Comparison of ENCODE assay signal across 16 cellular contexts in the genomic region with DNA sequence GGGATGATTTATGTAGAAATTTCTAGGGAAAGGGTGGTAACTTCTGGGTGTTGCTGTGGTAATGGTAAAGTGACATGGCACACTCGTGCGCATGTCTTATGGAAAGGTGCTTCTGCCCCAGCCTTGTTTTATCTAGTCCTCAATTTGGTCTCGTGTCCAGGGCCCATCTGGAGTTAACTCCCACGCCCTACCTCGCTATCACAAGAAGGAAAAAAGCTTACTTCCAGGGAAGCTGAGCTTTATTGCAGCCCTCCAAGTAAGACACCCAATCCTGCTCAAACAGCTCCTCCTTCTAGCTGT.
DNase-seq lines count a peak whose midpoint lies in the region; ATAC-seq and TF ChIP-seq lines count a peak whose summit lies in the region.
"Had no signal": no experiment of that assay in that cellular context is flagged by ENCODE, and none has a peak within 500 bp of the region (broad histone marks: within the 10 kb centered on the region; RNA-seq: fewer than 3 reads in every experiment).

No MANE protein-coding gene starts in this region.

- peaks cover 15% of the 10 kb centered on the region for H3K9me3 ChIP-seq in A673 (ENCODE audit: low read depth, low read length, poor library complexity, severe bottlenecking)
- no peaks in the 10 kb centered on the region; the same call in 1 of the 2 replicates for H3K9me3 ChIP-seq in Panc1 (ENCODE audit: control insufficient read depth, insufficient read depth, low read depth, low read length)
- H3K9me3 ChIP-seq in colonic mucosa: no peaks in the 10 kb centered on the region
- H3K9me3 ChIP-seq: HAP-1 had no signal

- H3K36me3 ChIP-seq in A673 (ENCODE audit: insufficient read depth, low read length, poor library complexity, severe bottlenecking) (no peaks in the 10 kb centered on the region), Panc1 (ENCODE audit: control insufficient read depth, insufficient read depth, low read length) (no peaks in the 10 kb centered on the region), colonic mucosa (no peaks in the 10 kb centered on the region)
- H3K36me3 ChIP-seq: BLaER1 treated with 17β-estradiol and CSF1 and Interleukin-3, amounts not matched to agents 10 nM and 100 nM; HAP-1 had no signal

- intact Hi-C loops in A673 (cut with micrococcal nuclease; ENCODE audit: unreplicated experiment): no loop called here
- intact Hi-C loops in Panc1 (cut with micrococcal nuclease; ENCODE audit: unreplicated experiment): no loop called here
- intact Hi-C loops in colonic mucosa (cut with DNase I): no loop called here

- POLR2A ChIA-PET in A673 (lab: Charles Lee; ENCODE audit: low non-redundant PET): interaction anchor here (0.5 kb wide), 1 partner anchor 116 kb away, joined by 3 read pairs; no protein-coding TSS in a partner anchor
- POLR2A ChIA-PET in Panc1 (lab: Charles Lee): no interaction called here

- no TSS peak for BruUV-seq in A673 (replicated peaks; lab: Mats Ljungman, UMichigan)
- BruUV-seq in Panc1 (replicated peaks; lab: Mats Ljungman, UMichigan): no TSS peak

- no peaks in the 10 kb centered on the region for H3K27me3 ChIP-seq in A673 (replicated peaks; ENCODE audit: insufficient read depth, low read depth, low read length, poor library complexity)
- H3K27me3 ChIP-seq in Panc1 (ENCODE audit: control insufficient read depth, insufficient read depth, low read length): no peaks in the 10 kb centered on the region
- no peaks in the 10 kb centered on the region for H3K27me3 ChIP-seq in colonic mucosa
- H3K27me3 ChIP-seq: BLaER1 treated with 17β-estradiol and CSF1 and Interleukin-3, amounts not matched to agents 10 nM and 100 nM had no signal

- H3K4me1 ChIP-seq in A673 (ENCODE audit: insufficient read depth, low read length, poor library complexity, severe bottlenecking): peaks cover 8% of the 10 kb centered on the region
- peaks cover 5% of the 10 kb centered on the region; the same call in 1 of the 2 replicates for H3K4me1 ChIP-seq in Panc1 (ENCODE audit: control insufficient read depth, insufficient read depth, low read length)
- no peaks in the 10 kb centered on the region for H3K4me1 ChIP-seq in colonic mucosa
- H3K4me1 ChIP-seq: BLaER1 treated with 17β-estradiol and CSF1 and Interleukin-3, amounts not matched to agents 10 nM and 100 nM; HAP-1 had no signal

- peak; percentile 55; the same call in 1 of the 2 replicates for ATAC-seq in Panc1
- no peak for ATAC-seq in GM21367 (IDR thresholded peaks at IDR 0.05; ENCODE audit: unreplicated experiment)
- ATAC-seq: GM12878, HepG2 had no signal

- CTCF ChIA-PET in A673 (lab: Charles Lee) (no interaction called here), Panc1 (lab: Charles Lee) (no interaction called here)

- DNase-seq in A673 (ENCODE audit: low spot score) (peak; percentile 58), Panc1 (ENCODE audit: low read depth, low spot score) (no peak), colonic mucosa (no peak), occipital lobe (lab: John Stamatoyannopoulos, UW) (peak; percentile 13), islet precursor cell (no peak), NCI-H2171 treated with DMSO at 0.1 percent for 48 hours (lab: John Stamatoyannopoulos, UW) (no peak), COLO668 (lab: John Stamatoyannopoulos, UW; ENCODE audit: unreplicated experiment) (no peak)
- DNase-seq: 8988T; ACHN; CD4-positive, CD25-positive, alpha-beta regulatory T cell; DMS79 had no signal

- in situ Hi-C loops in Panc1 (cut with HindIII; ENCODE audit: low pct_unique_long_range_greater_than_20kb, low sequenced_read_pairs): no loop called here

- H3K27ac ChIP-seq in A673 (ENCODE audit: low read depth, low read length, poor library complexity, severe bottlenecking) (no peak overlapping the region), Panc1 (ENCODE audit: low read length) (peak overlapping the region; percentile 58; the same call in 1 of the 2 replicates), colonic mucosa (peak overlapping the region; percentile 83)
- H3K27ac ChIP-seq: BLaER1 treated with 17β-estradiol and CSF1 and Interleukin-3, amounts not matched to agents 10 nM and 100 nM had no signal

- H3K4me3 ChIP-seq in A673 (ENCODE audit: low read depth, low read length, poor library complexity, severe bottlenecking): peak overlapping the region; percentile 19
- peak overlapping the region; percentile 6 to 40; a peak in 3 of 4 replicates for H3K4me3 ChIP-seq in Panc1 (ENCODE audit: low read depth in 2 of 2, low read length in 2 of 2)
- peak overlapping the region; percentile 22 for H3K4me3 ChIP-seq in colonic mucosa
- H3K4me3 ChIP-seq: BLaER1 treated with 17β-estradiol and CSF1 and Interleukin-3, amounts not matched to agents 10 nM and 100 nM; GM12878; HAP-1 had no signal

- H3K9ac ChIP-seq in colonic mucosa (ENCODE audit: low read depth in 2 of 2, low read length in 2 of 2): peak overlapping the region in 1 of 2 donors; percentile 68
- H3K9ac ChIP-seq: BLaER1 treated with 17β-estradiol and CSF1 and Interleukin-3, amounts not matched to agents 10 nM and 100 nM had no signal

- TF ChIP-seq CTCF in A673 (conservative IDR thresholded peaks at IDR 0.05; ENCODE audit: low read depth, low read length) (no peak), Panc1 (IDR thresholded peaks at IDR 0.05) (no peak), colonic mucosa (IDR thresholded peaks at IDR 0.05) (no peak)

Comparison
In these comparisons a context has a peak if more than half of its experiments do, and no peak if none do; other contexts are left out.
1. DNase-seq: peak in A673 (single experiment) and occipital lobe (single experiment); none in Panc1 (single experiment), colonic mucosa (single experiment), islet precursor cell (single experiment), NCI-H2171 treated with DMSO at 0.1 percent for 48 hours (single experiment) and COLO668 (single experiment).
2. Peak in every context shown above with its lines, with median percentiles within 50 percentile points of each other: H3K4me3 ChIP-seq.